Comparison of ENCODE assay signal across 19 cellular contexts in genomic region chr1:201750120-201750519, GRCh38.
DNase-seq lines count a peak whose midpoint lies in the region; ATAC-seq and TF ChIP-seq lines count a peak whose summit lies in the region.
"Had no signal": no experiment of that assay in that cellular context is flagged by ENCODE, and none has a peak within 500 bp of the region (broad histone marks: within the 10 kb centered on the region; RNA-seq: fewer than 3 reads in every experiment).

No MANE protein-coding gene starts in this region.

- peak overlapping the region; percentile 14 for H3K27ac ChIP-seq in fibroblast of lung (ENCODE audit: insufficient read depth, low read length)
- peak overlapping the region; percentile 78 for H3K27ac ChIP-seq in subcutaneous abdominal adipose tissue (ENCODE audit: low read depth, low read length)
- H3K27ac ChIP-seq: HL-60, spleen, testis had no signal

- no peak for DNase-seq in HFFc6
- DNase-seq in adipocyte (ENCODE audit: low read depth) = no peak
- peak in 1 of 2 donors; percentile 80 for DNase-seq in fibroblast of lung (ENCODE audit: low read depth in 2 of 2)
- DNase-seq in NCI-H1436 treated with DMSO at 0.1 percent for 48 hours (lab: John Stamatoyannopoulos, UW) = no peak
- DNase-seq in stimulated activated CD4-positive, alpha-beta T cell treated with anti-CD3 and anti-CD28 coated beads, Interleukin-4, amount 100 ng/mL, for 24 hours = no peak
- no peak for DNase-seq in mucosa of descending colon
- DNase-seq: activated CD4-positive, alpha-beta T cell treated with anti-CD3 and anti-CD28 coated beads, Interleukin-2, amount 10 ng/mL, durations not matched to agents 7 days and 5 days; activated CD8-positive, alpha-beta memory T cell treated with anti-CD3 and anti-CD28 coated beads, Interleukin-2, amount 50 U/mL, for 4 hours; activated effector memory CD4-positive, alpha-beta T cell treated with anti-CD3 and anti-CD28 coated beads, Interleukin-2, amount 50 U/mL, for 16 hours; DND-41; mesendoderm; NCI-H187; NCI-H446; spleen; testis had no signal

- no peaks in the 10 kb centered on the region for H3K9me3 Mint-ChIP-seq in HFFc6
- H3K9me3 Mint-ChIP-seq: activated CD4-positive, alpha-beta T cell treated with anti-CD3 and anti-CD28 coated beads, Interleukin-2, amount 10 ng/mL, durations not matched to agents 7 days and 5 days; IgD-negative memory B cell; nephron had no signal

- intact Hi-C loops in mucosa of descending colon (cut with DNase I, micrococcal nuclease) = no loop called here

- H2AFZ ChIP-seq in fibroblast of lung (ENCODE audit: low read length) = no peak overlapping the region

- H3K27ac Mint-ChIP-seq in HFFc6 = peak overlapping the region; percentile 92
- H3K27ac Mint-ChIP-seq: activated CD4-positive, alpha-beta T cell treated with anti-CD3 and anti-CD28 coated beads, Interleukin-2, amount 10 ng/mL, durations not matched to agents 7 days and 5 days; IgD-negative memory B cell had no signal

- no peaks in the 10 kb centered on the region for H3K27me3 ChIP-seq in adipocyte (replicated peaks; ENCODE audit: control insufficient read depth, insufficient read depth, low read length)
- no peaks in the 10 kb centered on the region for H3K27me3 ChIP-seq in fibroblast of lung (ENCODE audit: control insufficient read depth, insufficient read depth, low read length)
- H3K27me3 ChIP-seq in subcutaneous abdominal adipose tissue (ENCODE audit: control insufficient read depth in 5 of 5, insufficient read depth in 4 of 5, low read length in 5 of 5) = no peaks in the 10 kb centered on the region
- H3K27me3 ChIP-seq: spleen, testis had no signal

- H3K27me3 Mint-ChIP-seq in HFFc6 (ENCODE audit: insufficient read depth) = peaks cover 4% of the 10 kb centered on the region

- H3K4me1 ChIP-seq in adipocyte (ENCODE audit: control insufficient read depth, insufficient read depth, low read length) (peaks cover 95% of the 10 kb centered on the region), fibroblast of lung (ENCODE audit: control insufficient read depth, extremely low read depth, insufficient read depth, low read length) (peaks cover 60% of the 10 kb centered on the region), subcutaneous abdominal adipose tissue (ENCODE audit: control insufficient read depth in 5 of 5, insufficient read depth in 5 of 5, low read length in 5 of 5) (peaks cover 6 to 97% (median 86%) of the 10 kb centered on the region in 5 donors), mucosa of descending colon (ENCODE audit: low read depth) (no peaks in the 10 kb centered on the region)
- H3K4me1 ChIP-seq: testis had no signal

- H3K36me3 ChIP-seq in adipocyte (ENCODE audit: control insufficient read depth, insufficient read depth, low read length, severe bottlenecking) (peaks cover 38% of the 10 kb centered on the region), fibroblast of lung (ENCODE audit: control insufficient read depth, insufficient read depth, low read length) (no peaks in the 10 kb centered on the region), subcutaneous abdominal adipose tissue (ENCODE audit: control insufficient read depth in 5 of 5, insufficient read depth in 5 of 5, low read length in 5 of 5) (peaks cover 2 to 5% (median 4%) of the 10 kb centered on the region in 5 donors), mucosa of descending colon (ENCODE audit: low read depth) (no peaks in the 10 kb centered on the region)
- H3K36me3 ChIP-seq: spleen had no signal

- H3K79me2 ChIP-seq in fibroblast of lung (ENCODE audit: control insufficient read depth, insufficient read depth, low read length) = peaks cover 91% of the 10 kb centered on the region

- no peak for ATAC-seq in mucosa of descending colon

- H3K4me1 Mint-ChIP-seq in HFFc6 (ENCODE audit: low read depth) = peaks cover 100% of the 10 kb centered on the region

- H3K9me3 ChIP-seq in adipocyte (ENCODE audit: control insufficient read depth, low read length) (no peaks in the 10 kb centered on the region), fibroblast of lung (ENCODE audit: control insufficient read depth, insufficient read depth, low read depth, low read length) (no peaks in the 10 kb centered on the region), subcutaneous abdominal adipose tissue (ENCODE audit: control insufficient read depth in 5 of 5, low read length in 5 of 5) (no peaks in the 10 kb centered on the region), mucosa of descending colon (no peaks in the 10 kb centered on the region)
- H3K9me3 ChIP-seq: spleen, testis had no signal

- peaks cover 25% of the 10 kb centered on the region for H3K36me3 Mint-ChIP-seq in HFFc6 (ENCODE audit: low read depth)
- H3K36me3 Mint-ChIP-seq: IgD-negative memory B cell had no signal

- H3K4me3 ChIP-seq in adipocyte (ENCODE audit: low read length) (peak overlapping the region; percentile 18), fibroblast of lung (replicated peaks in 1 of 4; ENCODE audit: control extremely low read depth in 1 of 4, insufficient read depth in 1 of 4, low read depth in 3 of 4, low read length in 4 of 4) (no peak overlapping the region), subcutaneous abdominal adipose tissue (ENCODE audit: low read depth in 1 of 5, low read length in 5 of 5) (no peak overlapping the region), mucosa of descending colon (no peak overlapping the region)
- H3K4me3 ChIP-seq: spleen, testis had no signal

- H4K20me1 ChIP-seq in fibroblast of lung (ENCODE audit: control insufficient read depth, extremely low read depth, insufficient read depth, low read length) = peaks cover 5% of the 10 kb centered on the region

- no peak overlapping the region for H3K4me2 ChIP-seq in fibroblast of lung (ENCODE audit: extremely low read depth, insufficient read depth, low read length)

- H3K9ac ChIP-seq in adipocyte (ENCODE audit: low read length) (peak overlapping the region; percentile 69), fibroblast of lung (ENCODE audit: insufficient read depth, low read length) (no peak overlapping the region), subcutaneous abdominal adipose tissue (ENCODE audit: low read length in 5 of 5) (peak overlapping the region in 2 of 5 donors; percentile 25 to 34)

- H3K4me3 Mint-ChIP-seq in HFFc6 = peak overlapping the region; percentile 65
- H3K4me3 Mint-ChIP-seq: activated CD4-positive, alpha-beta T cell treated with anti-CD3 and anti-CD28 coated beads, Interleukin-2, amount 10 ng/mL, durations not matched to agents 7 days and 5 days; IgD-negative memory B cell; nephron had no signal

- TF ChIP-seq CTCF in HFFc6 (IDR thresholded peaks at IDR 0.05) (no peak), fibroblast of lung (conservative IDR thresholded peaks at IDR 0.05 in 1 of 2, IDR thresholded peaks at IDR 0.05 in 1 of 2; ENCODE audit: low read depth in 1 of 2, low read length in 2 of 2) (no peak), mucosa of descending colon (IDR thresholded peaks at IDR 0.05) (no peak)
